ENCODE assay signal across 9 cellular contexts in genomic region chr6:41786451-41787218, GRCh38. TPM values are rescaled to one million over a fixed set of nuclear protein-coding genes. Genes with fewer than 3 reads are reported as not detected.
DNase-seq lines count a peak whose midpoint lies in the region; ATAC-seq and TF ChIP-seq lines count a peak whose summit lies in the region.
"Had no signal": no experiment of that assay in that cellular context is flagged by ENCODE, and none has a peak within 500 bp of the region (broad histone marks: within the 10 kb centered on the region; RNA-seq: fewer than 3 reads in every experiment).

No MANE protein-coding gene starts in this region.

- intact Hi-C loops in lower leg skin (cut with DNase I; ENCODE audit: low total_unique reads): loop anchor here (10.0 kb wide), 1 partner anchor 138 kb away; the partner anchor contains the start of genes BYSL and MED20

- 0 to 1% methylated on average over 16 to 54 of the region's 58 CpGs for WGBS in lower leg skin, 2 donors

- DNase-seq in AG20443 (ENCODE audit: low spot score): peak; percentile 95
- DNase-seq in NCI-H69 (lab: John Stamatoyannopoulos, UW): peak; percentile 93
- DNase-seq in activated CD4-positive, alpha-beta T cell treated with anti-CD3 and anti-CD28 coated beads, Interleukin-2, amount 50 U/mL, for 48 hours: peak; percentile 90 to 91
- peak; percentile 91 for DNase-seq in dermis blood vessel endothelial cell
- DNase-seq in lower leg skin (ENCODE audit: low spot score in 2 of 2): peak; percentile 68 to 97
- peak; percentile 81 to 88 for DNase-seq in stimulated activated CD4-positive, alpha-beta T cell treated with anti-CD3 and anti-CD28 coated beads, Interleukin-4, amount 100 ng/mL, for 4 hours

- TF ChIP-seq POLR2A in lower leg skin (IDR thresholded peaks at IDR 0.05): no peak

- no peak for TF ChIP-seq CTCF in lower leg skin (IDR thresholded peaks at IDR 0.05)

- H3K4me3 ChIP-seq in lower leg skin (ENCODE audit: low read depth, poor library complexity, severe bottlenecking): peak overlapping the region; percentile 73

- ATAC-seq in GM19023 (IDR thresholded peaks at IDR 0.05; ENCODE audit: unreplicated experiment) (peak; percentile 56), HG03280 (IDR thresholded peaks at IDR 0.05; ENCODE audit: unreplicated experiment) (peak; percentile 63)

RNA-seq across cellular contexts. Expression of gene TOMM6, which starts 0.9 kb away (rescaled TPM):
- total RNA-seq in dermis blood vessel endothelial cell: 76.0 and 85.6 TPM in 2 replicates
- 100 to 1,000 TPM in 2 of 4 donors, 10 to 100 TPM in 2; 90.7 to 136 (median 100) TPM for total RNA-seq in lower leg skin

RNA-seq across cellular contexts. Expression of gene PRICKLE4, which starts 6.1 kb away (rescaled TPM):
- total RNA-seq in dermis blood vessel endothelial cell (6.9 and 10.4 TPM in 2 replicates), lower leg skin (1 to 10 TPM; 3.2 to 5.0 (median 3.9) TPM)

RNA-seq across cellular contexts. Expression of gene FRS3, which starts 6.9 kb away (rescaled TPM):
- 1.2 and 1.8 TPM in 2 replicates for total RNA-seq in dermis blood vessel endothelial cell
- 1 to 10 TPM in 3 of 4 donors, under 1 TPM in 1; 0.79 to 4.2 (median 2.4) TPM for total RNA-seq in lower leg skin

RNA-seq across cellular contexts. Expression of gene PGC, which starts 39.4 kb away (rescaled TPM):
- total RNA-seq in dermis blood vessel endothelial cell (not detected in 2 replicates), lower leg skin (under 1 TPM in 1 of 4 donors, not detected in 3; 0.42 TPM)
- total RNA-seq: T-helper 1 cell treated with Interleukin-12 subunit alpha and Interleukin-12 subunit beta and Interleukin-4 antibody, amounts not matched to agents 30 ng/mL and 1 ng/mL, for 36 hours had no signal

RNA-seq across cellular contexts. Expression of gene TFEB, which starts 51.2 kb away (rescaled TPM):
- total RNA-seq in dermis blood vessel endothelial cell (5.7 and 6.5 TPM in 2 replicates), lower leg skin (10 to 100 TPM; 20.2 to 38.3 (median 26.0) TPM)

Comparison
In these comparisons a context has a peak if more than half of its experiments do, and no peak if none do; other contexts are left out.
1. Peak in every context shown above with its lines: DNase-seq, ATAC-seq and H3K4me3 ChIP-seq.